9 cellular contexts compared by ENCODE assay signal in genomic region chr6:5850848-5851255, GRCh38.
DNase-seq lines count a peak whose midpoint lies in the region; ATAC-seq and TF ChIP-seq lines count a peak whose summit lies in the region.
"Had no signal": no experiment of that assay in that cellular context is flagged by ENCODE, and none has a peak within 500 bp of the region (broad histone marks: within the 10 kb centered on the region; RNA-seq: fewer than 3 reads in every experiment).

No MANE protein-coding gene starts in this region.

- ATAC-seq in activated naive CD8-positive, alpha-beta T cell treated with anti-CD3 and anti-CD28 coated beads, Interleukin-2, amount 10 ng/mL, durations not matched to agents 7 days and 5 days (ENCODE audit: low read depth): peak; percentile 61
- ATAC-seq in left lung (peak; percentile 48), HG02840 (IDR thresholded peaks at IDR 0.05; ENCODE audit: low FRiP score, unreplicated experiment) (no peak)

- H3K27ac Mint-ChIP-seq in activated naive CD8-positive, alpha-beta T cell treated with anti-CD3 and anti-CD28 coated beads, Interleukin-2, amount 10 ng/mL, durations not matched to agents 7 days and 5 days: peak overlapping the region; percentile 75

- intact Hi-C loops in left lung (cut with DNase I): no loop called here

- no peaks in the 10 kb centered on the region for H3K9me3 ChIP-seq in left lung
- H3K9me3 ChIP-seq in BE2C: no peaks in the 10 kb centered on the region

- POLR2A ChIA-PET in activated naive CD8-positive, alpha-beta T cell treated with anti-CD3 and anti-CD28 coated beads, Interleukin-2, amount 10 ng/mL, durations not matched to agents 7 days and 5 days (lab: Charles Lee): interaction anchor here (0.8 to 1.0 kb wide), 2 partner anchors 11 to 135 kb away, joined by 3 read pairs; no protein-coding TSS in a partner anchor

- no peaks in the 10 kb centered on the region for H3K36me3 Mint-ChIP-seq in activated naive CD8-positive, alpha-beta T cell treated with anti-CD3 and anti-CD28 coated beads, Interleukin-2, amount 10 ng/mL, durations not matched to agents 7 days and 5 days

- H3K4me1 Mint-ChIP-seq in activated naive CD8-positive, alpha-beta T cell treated with anti-CD3 and anti-CD28 coated beads, Interleukin-2, amount 10 ng/mL, durations not matched to agents 7 days and 5 days: peaks cover 10% of the 10 kb centered on the region

- peak; percentile 9 for DNase-seq in stimulated activated CD4-positive, alpha-beta T cell treated with anti-CD3 and anti-CD28 coated beads, Interleukin-4, amount 100 ng/mL, for 24 hours
- no peak for DNase-seq in stimulated activated CD4-positive, alpha-beta T cell treated with anti-CD3 and anti-CD28 coated beads, Interleukin-4, amount 100 ng/mL, for 1 hour
- DNase-seq in activated naive CD8-positive, alpha-beta T cell treated with anti-CD3 and anti-CD28 coated beads, Interleukin-2, amount 10 ng/mL, durations not matched to agents 7 days and 5 days: no peak
- DNase-seq in left lung (no peak), NCI-H1930 (lab: John Stamatoyannopoulos, UW) (no peak), GM10266 (ENCODE audit: extremely low spot score) (no peak), BE2C (no peak)
- DNase-seq: NCI-H1105 treated with DMSO at 0.1 percent for 48 hours had no signal

- peak overlapping the region; percentile 82 for H3K4me3 Mint-ChIP-seq in activated naive CD8-positive, alpha-beta T cell treated with anti-CD3 and anti-CD28 coated beads, Interleukin-2, amount 10 ng/mL, durations not matched to agents 7 days and 5 days

- H3K4me3 ChIP-seq in left lung (peak overlapping the region; percentile 26 to 37), BE2C (ENCODE audit: low read depth, low read length) (no peak overlapping the region)

- H3K27me3 ChIP-seq in left lung (peaks cover 0 to 36% of the 10 kb centered on the region in 2 donors), BE2C (no peaks in the 10 kb centered on the region)

- H3K9me3 Mint-ChIP-seq in activated naive CD8-positive, alpha-beta T cell treated with anti-CD3 and anti-CD28 coated beads, Interleukin-2, amount 10 ng/mL, durations not matched to agents 7 days and 5 days: no peaks in the 10 kb centered on the region

- H3K27me3 Mint-ChIP-seq in activated naive CD8-positive, alpha-beta T cell treated with anti-CD3 and anti-CD28 coated beads, Interleukin-2, amount 10 ng/mL, durations not matched to agents 7 days and 5 days: peaks cover under 1% of the 10 kb centered on the region

- H3K36me3 ChIP-seq in left lung (no peaks in the 10 kb centered on the region), BE2C (no peaks in the 10 kb centered on the region)

- TF ChIP-seq CTCF in left lung (IDR thresholded peaks at IDR 0.05) (no peak), GM10266 (IDR thresholded peaks at IDR 0.05; ENCODE audit: control insufficient read depth, insufficient read depth, low read depth, missing control alignments) (no peak), BE2C (IDR thresholded peaks at IDR 0.05; ENCODE audit: low read depth, low read length) (no peak)

- no peak overlapping the region for H3K27ac ChIP-seq in left lung

- H3K4me1 ChIP-seq in left lung: peaks cover 0 to 8% of the 10 kb centered on the region in 2 donors
- no peaks in the 10 kb centered on the region for H3K4me1 ChIP-seq in BE2C
